In genomic region chr7:144955422-144955821, GRCh38 we compare ENCODE assay signal across 22 cellular contexts.
"Had no signal": no experiment of that assay in that cellular context is flagged by ENCODE, and none has a peak within 500 bp of the region (broad histone marks: within the 10 kb centered on the region; RNA-seq: fewer than 3 reads in every experiment).

No MANE protein-coding gene starts in this region.

- H3K4me1 Mint-ChIP-seq: endodermal cell had no signal

- H3K27ac Mint-ChIP-seq: dendritic cell treated with granulocyte-macrophage colony-stimulating factor and Interleukin-4, amounts not matched to agents 40 ng/mL and 50 ng/mL, for 4 days; effector memory CD8-positive, alpha-beta T cell; endodermal cell had no signal

- DNase-seq: colonic mucosa; cortex of kidney; dermis blood vessel endothelial cell; dorsolateral prefrontal cortex; effector CD4-positive, alpha-beta T cell; effector CD8-positive, alpha-beta T cell; effector memory CD4-positive, alpha-beta T cell; effector memory CD8-positive, alpha-beta T cell; endodermal cell; erythroblast; esophagus squamous epithelium; foreskin fibroblast; foreskin keratinocyte; foreskin melanocyte; gastrocnemius medialis; glutamatergic neuron; head of caudate nucleus; heart left ventricle; heart right ventricle had no signal

- H3K27me3 Mint-ChIP-seq: dendritic cell treated with granulocyte-macrophage colony-stimulating factor and Interleukin-4, amounts not matched to agents 40 ng/mL and 50 ng/mL, for 4 days had no signal

- H3K4me3 Mint-ChIP-seq: dendritic cell treated with granulocyte-macrophage colony-stimulating factor and Interleukin-4, amounts not matched to agents 40 ng/mL and 50 ng/mL, for 4 days; effector memory CD8-positive, alpha-beta T cell; endodermal cell had no signal

- ATAC-seq: effector memory CD8-positive, alpha-beta T cell; esophagus mucosa; foreskin keratinocyte; gastrocnemius medialis; gastroesophageal sphincter; heart left ventricle; heart right ventricle had no signal
